In the genomic region with DNA sequence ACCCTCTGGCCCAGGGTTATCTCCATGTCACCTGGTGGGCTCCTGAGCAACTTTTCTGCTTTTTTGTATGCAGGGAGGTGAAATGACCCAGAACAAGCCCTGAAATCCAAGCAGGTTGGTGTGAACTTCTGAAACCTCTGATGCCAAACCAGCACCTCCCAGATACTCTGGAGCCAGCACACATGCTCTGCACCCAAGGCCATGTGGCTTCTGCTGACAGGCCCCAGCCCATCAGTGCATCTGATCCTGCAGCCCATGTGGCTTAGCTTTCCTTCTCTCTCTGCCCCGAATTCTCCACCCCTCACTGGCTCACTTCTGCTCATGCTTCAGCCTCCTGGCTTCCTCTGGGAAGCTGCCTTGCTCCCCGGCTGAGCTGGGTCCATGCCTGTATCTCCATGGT, we compare ENCODE assay signal across 1 cellular context.
TF ChIP-seq lines count a peak whose summit lies in the region.

No MANE protein-coding gene starts in this region.

TF ChIP-seq in HepG2, 621 proteins besides CTCF, POLR2A, EP300 and RAD21:
- TF ChIP-seq ZNF512B (CRISPR knock-in tag; IDR thresholded peaks at IDR 0.05; ENCODE audit: borderline replicate concordance) = no peak
- no peak for TF ChIP-seq HIVEP1 (CRISPR knock-in tag; IDR thresholded peaks at IDR 0.05)
- TF ChIP-seq, protein P1, sequence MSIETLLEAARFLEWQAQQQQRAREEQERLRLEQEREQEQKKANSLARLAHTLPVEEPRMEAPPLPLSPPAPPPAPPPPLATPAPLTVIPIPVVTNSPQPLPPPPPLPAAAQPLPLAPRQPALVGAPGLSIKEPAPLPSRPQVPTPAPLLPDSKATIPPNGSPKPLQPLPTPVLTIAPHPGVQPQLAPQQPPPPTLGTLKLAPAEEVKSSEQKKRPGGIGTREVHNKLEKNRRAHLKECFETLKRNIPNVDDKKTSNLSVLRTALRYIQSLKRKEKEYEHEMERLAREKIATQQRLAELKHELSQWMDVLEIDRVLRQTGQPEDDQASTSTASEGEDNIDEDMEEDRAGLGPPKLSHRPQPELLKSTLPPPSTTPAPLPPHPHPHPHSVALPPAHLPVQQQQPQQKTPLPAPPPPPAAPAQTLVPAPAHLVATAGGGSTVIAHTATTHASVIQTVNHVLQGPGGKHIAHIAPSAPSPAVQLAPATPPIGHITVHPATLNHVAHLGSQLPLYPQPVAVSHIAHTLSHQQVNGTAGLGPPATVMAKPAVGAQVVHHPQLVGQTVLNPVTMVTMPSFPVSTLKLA (IDR thresholded peaks at IDR 0.05) = peak; percentile 96
- TF ChIP-seq, protein P2, sequence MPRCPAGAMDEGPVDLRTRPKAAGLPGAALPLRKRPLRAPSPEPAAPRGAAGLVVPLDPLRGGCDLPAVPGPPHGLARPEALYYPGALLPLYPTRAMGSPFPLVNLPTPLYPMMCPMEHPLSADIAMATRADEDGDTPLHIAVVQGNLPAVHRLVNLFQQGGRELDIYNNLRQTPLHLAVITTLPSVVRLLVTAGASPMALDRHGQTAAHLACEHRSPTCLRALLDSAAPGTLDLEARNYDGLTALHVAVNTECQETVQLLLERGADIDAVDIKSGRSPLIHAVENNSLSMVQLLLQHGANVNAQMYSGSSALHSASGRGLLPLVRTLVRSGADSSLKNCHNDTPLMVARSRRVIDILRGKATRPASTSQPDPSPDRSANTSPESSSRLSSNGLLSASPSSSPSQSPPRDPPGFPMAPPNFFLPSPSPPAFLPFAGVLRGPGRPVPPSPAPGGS (CRISPR knock-in tag; IDR thresholded peaks at IDR 0.05) = no peak
- TF ChIP-seq ZNF790 (CRISPR knock-in tag; IDR thresholded peaks at IDR 0.05; ENCODE audit: borderline replicate concordance) = no peak
- TF ChIP-seq, protein P3, sequence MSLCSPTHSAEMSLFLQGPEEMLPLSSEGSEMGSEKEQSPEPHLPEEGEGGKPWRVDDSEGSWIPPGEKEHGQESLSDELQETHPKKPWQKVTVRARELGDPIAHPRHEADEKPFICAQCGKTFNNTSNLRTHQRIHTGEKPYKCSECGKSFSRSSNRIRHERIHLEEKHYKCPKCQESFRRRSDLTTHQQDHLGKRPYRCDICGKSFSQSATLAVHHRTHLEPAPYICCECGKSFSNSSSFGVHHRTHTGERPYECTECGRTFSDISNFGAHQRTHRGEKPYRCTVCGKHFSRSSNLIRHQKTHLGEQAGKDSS (CRISPR knock-in tag; IDR thresholded peaks at IDR 0.05; ENCODE audit: borderline replicate concordance, low read depth) = no peak
TF ChIP-seq in HepG2: peak in this region for 1.
